In the genomic region with DNA sequence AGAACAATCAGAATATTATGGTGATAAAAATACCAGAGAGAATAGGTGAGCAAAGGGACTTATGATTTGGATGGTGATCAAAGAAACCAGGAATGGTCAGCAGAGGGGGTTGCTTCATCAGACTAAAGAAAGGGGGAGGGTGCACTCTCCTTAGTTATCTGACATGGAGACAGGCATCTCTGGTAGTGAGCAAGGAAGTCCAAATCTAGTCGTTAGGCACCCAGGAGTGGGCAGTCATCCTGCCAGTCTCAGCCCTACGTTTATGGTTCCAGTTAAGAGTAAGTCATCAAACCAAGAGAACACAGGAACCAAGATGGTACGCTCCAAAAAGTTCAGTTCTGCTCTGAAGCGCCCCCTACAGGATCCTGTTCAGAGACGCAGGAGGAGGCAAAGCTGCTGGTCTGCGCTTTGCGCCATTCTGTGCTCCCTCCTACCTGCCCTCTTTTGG, we compare ENCODE assay signal across 11 cellular contexts. TPM values are rescaled to one million over a fixed set of nuclear protein-coding genes. Genes with fewer than 3 reads are reported as not detected.
A peak's percentile ranks its signal among the peaks of the same experiment; 100 is the strongest.
DNase-seq lines count a peak whose midpoint lies in the region; ATAC-seq and TF ChIP-seq lines count a peak whose summit lies in the region.
"Had no signal": no experiment of that assay in that cellular context is flagged by ENCODE, and none has a peak within 500 bp of the region (broad histone marks: within the 10 kb centered on the region; RNA-seq: fewer than 3 reads in every experiment).

No MANE protein-coding gene starts in this region.

- no peaks in the 10 kb centered on the region for H3K36me3 Mint-ChIP-seq in CD4-positive, alpha-beta T cell (ENCODE audit: low read depth)
- H3K36me3 Mint-ChIP-seq: stimulated activated memory B cell treated with anti-CD40 and anti-IgM and Interleukin-4, amounts not matched to agents 10 μg/mL and 1 μg/mL and 100 μg/mL, for 72 hours had no signal

- no peak for ATAC-seq in HG02588 (IDR thresholded peaks at IDR 0.05; ENCODE audit: unreplicated experiment)
- ATAC-seq in CD4-positive, alpha-beta T cell (ENCODE audit: poor library complexity) = no peak
- ATAC-seq: stimulated activated memory B cell treated with anti-CD40 and anti-IgM and Interleukin-4, amounts not matched to agents 10 μg/mL and 1 μg/mL and 100 μg/mL, for 72 hours had no signal

- no peaks in the 10 kb centered on the region for H3K36me3 ChIP-seq in BE2C
- no peaks in the 10 kb centered on the region for H3K36me3 ChIP-seq in OCI-LY3 (replicated peaks; ENCODE audit: low read depth, low read length)
- no peaks in the 10 kb centered on the region for H3K36me3 ChIP-seq in adrenal gland (replicated peaks in 1 of 2)

- intact Hi-C loops in CD4-positive, alpha-beta T cell (cut with DNase I, micrococcal nuclease) = no loop called here
- intact Hi-C loops in adrenal gland (cut with DNase I) = no loop called here

- no peaks in the 10 kb centered on the region for H4K20me1 ChIP-seq in OCI-LY3 (ENCODE audit: insufficient read depth, low read length)

- TF ChIP-seq POLR2A in adrenal gland (IDR thresholded peaks at IDR 0.05) = no peak

- no peaks in the 10 kb centered on the region for H3K9me3 Mint-ChIP-seq in CD4-positive, alpha-beta T cell

- CTCF ChIA-PET in CD4-positive, alpha-beta T cell (lab: Charles Lee) = no interaction called here

- H3K27me3 Mint-ChIP-seq in CD4-positive, alpha-beta T cell = peaks cover 71% of the 10 kb centered on the region

- no peak overlapping the region for H3K9ac ChIP-seq in OCI-LY3 (ENCODE audit: low read length)

- H3K4me1 Mint-ChIP-seq in CD4-positive, alpha-beta T cell (ENCODE audit: low read depth) = peaks cover 2% of the 10 kb centered on the region
- H3K4me1 Mint-ChIP-seq: stimulated activated memory B cell treated with anti-CD40 and anti-IgM and Interleukin-4, amounts not matched to agents 10 μg/mL and 1 μg/mL and 100 μg/mL, for 72 hours had no signal

- H3K27me3 ChIP-seq in BE2C (no peaks in the 10 kb centered on the region; the same call in 1 of the 2 replicates), OCI-LY3 (ENCODE audit: low read depth, low read length) (peaks cover 5% of the 10 kb centered on the region; the same call in 1 of the 2 replicates), adrenal gland (no peaks in the 10 kb centered on the region)
- peaks cover 52% of the 10 kb centered on the region for H3K27me3 ChIP-seq in CD4-positive, alpha-beta T cell (ENCODE audit: control insufficient read depth, insufficient read depth, low read length)
- H3K27me3 ChIP-seq: hepatocyte had no signal

- TF ChIP-seq CTCF in BE2C (IDR thresholded peaks at IDR 0.05; ENCODE audit: low read depth, low read length) = peak; percentile 49
- TF ChIP-seq CTCF in GM10266 (IDR thresholded peaks at IDR 0.05; ENCODE audit: control insufficient read depth, insufficient read depth, low read depth, missing control alignments) = peak; percentile 30
- TF ChIP-seq CTCF in OCI-LY3 (IDR thresholded peaks at IDR 0.05; ENCODE audit: low read depth, low read length) = peak; percentile 47
- TF ChIP-seq CTCF in CD4-positive, alpha-beta T cell (IDR thresholded peaks at IDR 0.05) = no peak
- no peak for TF ChIP-seq CTCF in adrenal gland (IDR thresholded peaks at IDR 0.05)

- no peak overlapping the region for H3K4me3 ChIP-seq in BE2C (ENCODE audit: low read depth, low read length)
- H3K4me3 ChIP-seq in OCI-LY3 (ENCODE audit: low read length) = no peak overlapping the region
- no peak overlapping the region for H3K4me3 ChIP-seq in adrenal gland
- H3K4me3 ChIP-seq: hepatocyte had no signal

- H2AFZ ChIP-seq in OCI-LY3 (ENCODE audit: low read depth, low read length) = no peak overlapping the region
- H2AFZ ChIP-seq: hepatocyte had no signal

- no peaks in the 10 kb centered on the region for H3K79me2 ChIP-seq in OCI-LY3 (ENCODE audit: low read length)
- H3K79me2 ChIP-seq: hepatocyte had no signal

- H3K4me3 Mint-ChIP-seq in CD4-positive, alpha-beta T cell = no peak overlapping the region
- H3K4me3 Mint-ChIP-seq: stimulated activated memory B cell treated with anti-CD40 and anti-IgM and Interleukin-4, amounts not matched to agents 10 μg/mL and 1 μg/mL and 100 μg/mL, for 72 hours had no signal

- DNase-seq in BE2C (peak; percentile 11), GM10266 (ENCODE audit: extremely low spot score) (peak; percentile 21), foreskin melanocyte (peak; percentile 13), DMS114 treated with DMSO at 0.1 percent for 48 hours (lab: John Stamatoyannopoulos, UW; ENCODE audit: unreplicated experiment) (no peak), adrenal gland (no peak)
- no peak for DNase-seq in CD4-positive, alpha-beta T cell
- DNase-seq: NCI-H1417 treated with DMSO at 0.1 percent for 48 hours had no signal

- no peaks in the 10 kb centered on the region for H3K9me3 ChIP-seq in BE2C
- no peaks in the 10 kb centered on the region for H3K9me3 ChIP-seq in OCI-LY3 (ENCODE audit: insufficient read depth, low read length)
- H3K9me3 ChIP-seq in CD4-positive, alpha-beta T cell (ENCODE audit: control insufficient read depth, low read length) = no peaks in the 10 kb centered on the region
- H3K9me3 ChIP-seq in adrenal gland (replicated peaks in 1 of 3) = peaks cover 0 to 4% (median 0%) of the 10 kb centered on the region in 3 donors

- no peak overlapping the region for H3K27ac Mint-ChIP-seq in CD4-positive, alpha-beta T cell
- H3K27ac Mint-ChIP-seq: stimulated activated memory B cell treated with anti-CD40 and anti-IgM and Interleukin-4, amounts not matched to agents 10 μg/mL and 1 μg/mL and 100 μg/mL, for 72 hours had no signal

- H3K27ac ChIP-seq in OCI-LY3 (ENCODE audit: low read length) (no peak overlapping the region), adrenal gland (no peak overlapping the region)
- H3K27ac ChIP-seq in CD4-positive, alpha-beta T cell (ENCODE audit: low read depth, low read length) = no peak overlapping the region
- H3K27ac ChIP-seq: hepatocyte had no signal

- no peak overlapping the region for H3K4me2 ChIP-seq in OCI-LY3 (ENCODE audit: low read length)
- H3K4me2 ChIP-seq: hepatocyte had no signal

- H3K4me1 ChIP-seq in BE2C (no peaks in the 10 kb centered on the region), OCI-LY3 (ENCODE audit: low read length) (no peaks in the 10 kb centered on the region), adrenal gland (replicated peaks in 1 of 2) (peaks cover 0 to 11% of the 10 kb centered on the region in 2 donors)

- POLR2A ChIA-PET in CD4-positive, alpha-beta T cell (lab: Charles Lee) = no interaction called here

- 12 to 31% (median 26%) methylated on average over 6 to 7 of the region's 7 CpGs for WGBS in adrenal gland, 4 donors

RNA-seq across cellular contexts. Expression of a gene that starts 28.6 kb away (rescaled TPM):
- 63.1 TPM for polyA plus RNA-seq in BE2C (2012; ENCODE audit: insufficient read depth, insufficient read length, low read depth)
- 10 to 100 TPM; 14.8 to 15.1 TPM for total RNA-seq in CD4-positive, alpha-beta T cell
- total RNA-seq in adrenal gland = 10 to 100 TPM; 33.4 to 68.1 (median 48.2) TPM
- 100 to 1,000 TPM in 1 of 3 donors, 10 to 100 TPM in 2; 32.6 to 189 (median 37.2) TPM for polyA plus RNA-seq in adrenal gland

RNA-seq across cellular contexts. Expression of a gene that starts 28.7 kb away (rescaled TPM):
- polyA plus RNA-seq in BE2C (2012; ENCODE audit: insufficient read depth, insufficient read length, low read depth) = 0.15 TPM
- total RNA-seq in CD4-positive, alpha-beta T cell = not detected
- total RNA-seq in adrenal gland = 1 to 10 TPM in 1 of 8 donors, under 1 TPM in 4, not detected in 3; 0.06 to 2.1 (median 0.23) TPM
- polyA plus RNA-seq in adrenal gland = 1 to 10 TPM in 1 of 3 donors, under 1 TPM in 2; 0.33 to 1.3 (median 0.37) TPM

Comparison
In these comparisons a context has a peak if more than half of its experiments do, and no peak if none do; other contexts are left out.
1. DNase-seq: peak in BE2C (single experiment), GM10266 (single experiment) and foreskin melanocyte (single experiment); none in DMS114 treated with DMSO at 0.1 percent for 48 hours (single experiment), CD4-positive, alpha-beta T cell (0 of 10) and adrenal gland (0 of 7).
2. CTCF ChIP-seq: peak in BE2C (single experiment), GM10266 (single experiment) and OCI-LY3 (single experiment); none in CD4-positive, alpha-beta T cell (single experiment) and adrenal gland (0 of 6).